ENCODE assay signal across 14 cellular contexts in the genomic region with DNA sequence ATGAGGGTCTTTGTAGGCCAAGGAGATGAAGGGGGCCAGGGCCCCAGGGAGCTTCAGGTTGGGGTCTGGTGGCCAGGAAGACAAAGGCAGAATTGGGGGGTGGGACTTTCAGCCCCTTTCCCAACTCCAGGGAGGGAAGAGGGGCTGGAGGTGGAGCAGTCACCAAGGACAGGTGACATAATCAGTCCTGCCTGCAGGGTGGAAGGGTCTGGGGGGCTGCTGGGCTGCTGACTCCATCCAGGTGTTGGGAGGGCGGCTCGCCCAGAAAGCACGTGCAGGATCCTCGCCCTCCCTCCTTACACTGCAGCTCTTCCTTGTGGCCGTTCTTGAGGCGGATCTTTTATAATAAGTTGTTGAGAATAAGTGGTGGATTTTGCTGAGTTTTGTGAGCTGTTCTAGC.
A peak's percentile ranks its signal among the peaks of the same experiment; 100 is the strongest.
DNase-seq lines count a peak whose midpoint lies in the region; ATAC-seq and TF ChIP-seq lines count a peak whose summit lies in the region.
"Had no signal": no experiment of that assay in that cellular context is flagged by ENCODE, and none has a peak within 500 bp of the region (broad histone marks: within the 10 kb centered on the region; RNA-seq: fewer than 3 reads in every experiment).

No MANE protein-coding gene starts in this region.

- H3K9me3 Mint-ChIP-seq in endothelial cell (ENCODE audit: unreplicated experiment) (no peaks in the 10 kb centered on the region), neural crest cell (no peaks in the 10 kb centered on the region), HFFc6 (peaks cover 60% of the 10 kb centered on the region)
- H3K9me3 Mint-ChIP-seq: CD8-positive, alpha-beta memory T cell had no signal

- no peaks in the 10 kb centered on the region for H3K4me1 Mint-ChIP-seq in endothelial cell (ENCODE audit: unreplicated experiment)
- H3K4me1 Mint-ChIP-seq in neural crest cell, result peaks cover 23% of the 10 kb centered on the region
- no peaks in the 10 kb centered on the region for H3K4me1 Mint-ChIP-seq in HFFc6 (ENCODE audit: low read depth)

- H3K27ac Mint-ChIP-seq in endothelial cell (ENCODE audit: unreplicated experiment), result peak overlapping the region; percentile 52
- peak overlapping the region; percentile 91 for H3K27ac Mint-ChIP-seq in neural crest cell (ENCODE audit: unreplicated experiment)
- H3K27ac Mint-ChIP-seq in HFFc6, result no peak overlapping the region
- H3K27ac Mint-ChIP-seq: CD8-positive, alpha-beta memory T cell had no signal

- CTCF ChIA-PET in HEK293 (lab: Yijun Ruan, JAX), result no interaction called here

- no peak overlapping the region for H3K27ac ChIP-seq in BLaER1
- H3K27ac ChIP-seq in HEK293 (ENCODE audit: extremely low read depth, low read depth, low read length), result peak overlapping the region; percentile 77; the same call in 1 of the 2 replicates

- TF ChIP-seq CTCF in HEK293 (tag by site-specific recombination; IDR thresholded peaks at IDR 0.05), result no peak
- TF ChIP-seq CTCF in endothelial cell (IDR thresholded peaks at IDR 0.05; ENCODE audit: unreplicated experiment), result no peak
- no peak for TF ChIP-seq CTCF in neural crest cell (conservative IDR thresholded peaks at IDR 0.05)
- no peak for TF ChIP-seq CTCF in HFFc6 (IDR thresholded peaks at IDR 0.05)

- H3K9me3 ChIP-seq in BLaER1 (no peaks in the 10 kb centered on the region), HEK293 (ENCODE audit: control insufficient read depth, insufficient read depth, low read depth, low read length) (no peaks in the 10 kb centered on the region)
- H3K9me3 ChIP-seq: A549, HAP-1 had no signal

- ATAC-seq in HG03139 (IDR thresholded peaks at IDR 0.05; ENCODE audit: unreplicated experiment), result no peak
- ATAC-seq: SK-N-SH treated with all-trans-retinoic acid at 6 μM for 48 hours had no signal

- H3K36me3 ChIP-seq in BLaER1 (no peaks in the 10 kb centered on the region), HEK293 (ENCODE audit: control insufficient read depth in 2 of 2, insufficient read depth in 1 of 2, low read length in 2 of 2) (no peaks in the 10 kb centered on the region)
- H3K36me3 ChIP-seq: HAP-1 had no signal

- H3K36me3 Mint-ChIP-seq in endothelial cell (ENCODE audit: low read depth, unreplicated experiment) (no peaks in the 10 kb centered on the region), neural crest cell (ENCODE audit: low read depth) (no peaks in the 10 kb centered on the region), HFFc6 (ENCODE audit: low read depth) (no peaks in the 10 kb centered on the region)
- H3K36me3 Mint-ChIP-seq: CD8-positive, alpha-beta memory T cell had no signal

- H3K4me3 ChIP-seq in BLaER1 (no peak overlapping the region), HEK293 (ENCODE audit: low read depth, low read length) (no peak overlapping the region)
- H3K4me3 ChIP-seq: A549, HAP-1 had no signal

- H3K27me3 Mint-ChIP-seq in endothelial cell (ENCODE audit: unreplicated experiment) (peaks cover 4% of the 10 kb centered on the region), neural crest cell (ENCODE audit: low read depth) (peaks cover 55% of the 10 kb centered on the region), HFFc6 (ENCODE audit: insufficient read depth) (no peaks in the 10 kb centered on the region; the same call in 1 of the 2 replicates)

- H3K4me3 Mint-ChIP-seq in endothelial cell (ENCODE audit: unreplicated experiment), result no peak overlapping the region
- no peak overlapping the region for H3K4me3 Mint-ChIP-seq in neural crest cell
- H3K4me3 Mint-ChIP-seq in HFFc6, result no peak overlapping the region
- H3K4me3 Mint-ChIP-seq: CD8-positive, alpha-beta memory T cell had no signal

- H3K9ac ChIP-seq in BLaER1, result no peak overlapping the region

- no peaks in the 10 kb centered on the region for H3K27me3 ChIP-seq in BLaER1

- no peaks in the 10 kb centered on the region for H4K20me1 ChIP-seq in BLaER1

- POLR2A ChIA-PET in HEK293 (lab: Yijun Ruan, JAX), result no interaction called here

- peak overlapping the region; percentile 52 for H3K4me2 ChIP-seq in BLaER1

- no peak for DNase-seq in endothelial cell (ENCODE audit: low spot score)
- no peak for DNase-seq in neural crest cell (ENCODE audit: low read depth, low spot score)
- DNase-seq in HFFc6, result no peak
- no peak for DNase-seq in NCI-H1092 (lab: John Stamatoyannopoulos, UW)
- DNase-seq: CD8-positive, alpha-beta memory T cell; Kasumi-1; NCI-H1694 treated with DMSO at 0.1 percent for 48 hours; Right ventricle myocardium superior had no signal

- H3K4me1 ChIP-seq in BLaER1 (peaks cover 20% of the 10 kb centered on the region), HEK293 (ENCODE audit: control insufficient read depth, insufficient read depth, low read length) (peaks cover 12% of the 10 kb centered on the region)
- H3K4me1 ChIP-seq: HAP-1 had no signal

TF ChIP-seq in HEK293, 187 proteins besides CTCF, POLR2A, EP300 and RAD21 (continues in another document):
- TF ChIP-seq PRDM1 (tag by site-specific recombination; IDR thresholded peaks at IDR 0.05) (no peak), ZNF132 (tag by site-specific recombination; IDR thresholded peaks at IDR 0.05; ENCODE audit: borderline replicate concordance) (no peak), ZNF302 (tag by site-specific recombination; IDR thresholded peaks at IDR 0.05; ENCODE audit: low read depth) (no peak), ZFHX2 (tag by site-specific recombination; conservative IDR thresholded peaks at IDR 0.05) (no peak), ZNF501 (tag by site-specific recombination; IDR thresholded peaks at IDR 0.05) (no peak), ZNF133 (tag by site-specific recombination; IDR thresholded peaks at IDR 0.05) (no peak), ZNF768 (tag by site-specific recombination; IDR thresholded peaks at IDR 0.05) (no peak), ZFP69B (tag by site-specific recombination; IDR thresholded peaks at IDR 0.05) (no peak), ZNF223 (tag by site-specific recombination; IDR thresholded peaks at IDR 0.05) (no peak), ZNF350 (tag by site-specific recombination; IDR thresholded peaks at IDR 0.05) (no peak), ZNF670 (tag by site-specific recombination; IDR thresholded peaks at IDR 0.05; ENCODE audit: low read depth) (no peak), ZSCAN16 (tag by site-specific recombination; IDR thresholded peaks at IDR 0.05) (no peak), ZNF138 (tag by site-specific recombination; IDR thresholded peaks at IDR 0.05; ENCODE audit: borderline replicate concordance) (no peak), MYNN (tag by site-specific recombination; IDR thresholded peaks at IDR 0.05; ENCODE audit: borderline replicate concordance) (no peak), ZSCAN30 (tag by site-specific recombination; IDR thresholded peaks at IDR 0.05) (no peak)
- TF ChIP-seq, protein P1, sequence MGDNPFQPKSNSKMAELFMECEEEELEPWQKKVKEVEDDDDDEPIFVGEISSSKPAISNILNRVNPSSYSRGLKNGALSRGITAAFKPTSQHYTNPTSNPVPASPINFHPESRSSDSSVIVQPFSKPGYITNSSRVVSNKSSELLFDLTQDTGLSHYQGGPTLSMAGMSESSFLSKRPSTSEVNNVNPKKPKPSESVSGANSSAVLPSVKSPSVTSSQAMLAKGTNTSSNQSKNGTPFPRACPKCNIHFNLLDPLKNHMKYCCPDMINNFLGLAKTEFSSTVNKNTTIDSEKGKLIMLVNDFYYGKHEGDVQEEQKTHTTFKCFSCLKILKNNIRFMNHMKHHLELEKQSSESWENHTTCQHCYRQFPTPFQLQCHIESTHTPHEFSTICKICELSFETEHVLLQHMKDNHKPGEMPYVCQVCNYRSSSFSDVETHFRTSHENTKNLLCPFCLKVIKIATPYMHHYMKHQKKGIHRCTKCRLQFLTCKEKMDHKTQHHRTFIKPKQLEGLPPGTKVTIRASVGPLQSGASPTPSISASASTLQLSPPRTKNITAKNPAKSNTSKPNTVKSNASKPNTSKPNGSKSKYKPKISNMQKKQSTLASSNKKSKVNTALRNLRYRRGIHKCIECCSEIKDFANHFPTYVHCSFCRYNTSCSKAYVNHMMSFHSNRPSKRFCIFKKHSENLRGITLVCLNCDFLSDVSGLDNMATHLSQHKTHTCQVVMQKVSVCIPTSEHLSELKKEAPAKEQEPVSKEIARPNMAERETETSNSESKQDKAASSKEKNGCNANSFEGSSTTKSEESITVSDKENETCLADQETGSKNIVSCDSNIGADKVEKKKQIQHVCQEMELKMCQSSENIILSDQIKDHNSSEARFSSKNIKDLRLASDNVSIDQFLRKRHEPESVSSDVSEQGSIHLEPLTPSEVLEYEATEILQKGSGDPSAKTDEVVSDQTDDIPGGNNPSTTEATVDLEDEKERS (tag by site-specific recombination; IDR thresholded peaks at IDR 0.05), result no peak
- TF ChIP-seq, protein P2, sequence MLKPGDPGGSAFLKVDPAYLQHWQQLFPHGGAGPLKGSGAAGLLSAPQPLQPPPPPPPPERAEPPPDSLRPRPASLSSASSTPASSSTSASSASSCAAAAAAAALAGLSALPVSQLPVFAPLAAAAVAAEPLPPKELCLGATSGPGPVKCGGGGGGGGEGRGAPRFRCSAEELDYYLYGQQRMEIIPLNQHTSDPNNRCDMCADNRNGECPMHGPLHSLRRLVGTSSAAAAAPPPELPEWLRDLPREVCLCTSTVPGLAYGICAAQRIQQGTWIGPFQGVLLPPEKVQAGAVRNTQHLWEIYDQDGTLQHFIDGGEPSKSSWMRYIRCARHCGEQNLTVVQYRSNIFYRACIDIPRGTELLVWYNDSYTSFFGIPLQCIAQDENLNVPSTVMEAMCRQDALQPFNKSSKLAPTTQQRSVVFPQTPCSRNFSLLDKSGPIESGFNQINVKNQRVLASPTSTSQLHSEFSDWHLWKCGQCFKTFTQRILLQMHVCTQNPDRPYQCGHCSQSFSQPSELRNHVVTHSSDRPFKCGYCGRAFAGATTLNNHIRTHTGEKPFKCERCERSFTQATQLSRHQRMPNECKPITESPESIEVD (tag by site-specific recombination; IDR thresholded peaks at IDR 0.05), result no peak
- TF ChIP-seq, protein P3, sequence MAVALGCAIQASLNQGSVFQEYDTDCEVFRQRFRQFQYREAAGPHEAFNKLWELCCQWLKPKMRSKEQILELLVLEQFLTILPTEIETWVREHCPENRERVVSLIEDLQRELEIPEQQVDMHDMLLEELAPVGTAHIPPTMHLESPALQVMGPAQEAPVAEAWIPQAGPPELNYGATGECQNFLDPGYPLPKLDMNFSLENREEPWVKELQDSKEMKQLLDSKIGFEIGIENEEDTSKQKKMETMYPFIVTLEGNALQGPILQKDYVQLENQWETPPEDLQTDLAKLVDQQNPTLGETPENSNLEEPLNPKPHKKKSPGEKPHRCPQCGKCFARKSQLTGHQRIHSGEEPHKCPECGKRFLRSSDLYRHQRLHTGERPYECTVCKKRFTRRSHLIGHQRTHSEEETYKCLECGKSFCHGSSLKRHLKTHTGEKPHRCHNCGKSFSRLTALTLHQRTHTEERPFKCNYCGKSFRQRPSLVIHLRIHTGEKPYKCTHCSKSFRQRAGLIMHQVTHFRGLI (tag by site-specific recombination; IDR thresholded peaks at IDR 0.05), result no peak
